23 cellular contexts compared by ENCODE assay signal in genomic region chr1:52918201-52918600, GRCh38.
"Had no signal": no experiment of that assay in that cellular context is flagged by ENCODE, and none has a peak within 500 bp of the region (broad histone marks: within the 10 kb centered on the region; RNA-seq: fewer than 3 reads in every experiment).

No MANE protein-coding gene starts in this region.

- H3K4me3 ChIP-seq: heart right ventricle, hepatocyte, lung, neural progenitor cell, ovary, right atrium auricular region, skin epidermis, spleen, suprapubic skin, thoracic aorta, tibial artery had no signal

- H3K36me3 ChIP-seq: neural progenitor cell, neutrophil, ovary, right atrium auricular region, suprapubic skin, thoracic aorta had no signal

- H2AFZ ChIP-seq: hepatocyte, neural progenitor cell had no signal

- H3K9ac ChIP-seq: neural progenitor cell had no signal

- DNase-seq: heart right ventricle; islet precursor cell; mesendoderm; naive B cell; natural killer cell; nephron progenitor cell; occipital lobe; ovary; spleen; stimulated activated CD4-positive, alpha-beta T cell treated with anti-CD3 and anti-CD28 coated beads, Interleukin-4, amount 100 ng/mL, for 24 hours; stimulated activated naive CD4-positive, alpha-beta T cell; tibial artery had no signal

- H3K4me2 ChIP-seq: hepatocyte, neural progenitor cell had no signal

- ATAC-seq: heart right ventricle; natural killer cell; sciatic nerve; stimulated activated effector memory CD8-positive, alpha-beta T cell treated with anti-CD3 and anti-CD28 coated beads, Interleukin-12 subunit alpha, Interleukin-12 subunit beta, amount 100 ng/mL, for 72 hours had no signal

- FAIRE-seq: urothelium cell line had no signal

- H3K27me3 ChIP-seq: hepatocyte, ovary, right atrium auricular region, suprapubic skin, tibial artery had no signal

- H3K9me3 ChIP-seq: heart right ventricle, neutrophil, ovary, right atrium auricular region, spleen, suprapubic skin, thoracic aorta, tibial artery had no signal

- H3K27ac ChIP-seq: hepatocyte, neural progenitor cell, neutrophil, suprapubic skin, thoracic aorta, tibial artery had no signal
